20 cellular contexts compared by ENCODE assay signal in genomic region chr11:78832226-78832947, GRCh38.
A peak's percentile ranks its signal among the peaks of the same experiment; 100 is the strongest.
DNase-seq lines count a peak whose midpoint lies in the region; ATAC-seq and TF ChIP-seq lines count a peak whose summit lies in the region.
"Had no signal": no experiment of that assay in that cellular context is flagged by ENCODE, and none has a peak within 500 bp of the region (broad histone marks: within the 10 kb centered on the region; RNA-seq: fewer than 3 reads in every experiment).

No MANE protein-coding gene starts in this region.

- no peaks in the 10 kb centered on the region for H3K9me2 ChIP-seq in SK-N-SH

- intact Hi-C loops in Panc1 (cut with micrococcal nuclease; ENCODE audit: unreplicated experiment) = no loop called here

- ATAC-seq in SK-N-SH treated with all-trans-retinoic acid at 6 μM for 48 hours (no peak), Panc1 (no peak)
- ATAC-seq: activated CD8-positive, alpha-beta T cell treated with anti-CD3 and anti-CD28 coated beads, Interleukin-2, amount 10 ng/mL, durations not matched to agents 7 days and 5 days; activated naive CD4-positive, alpha-beta T cell treated with anti-CD3 and anti-CD28 coated beads, Interleukin-2, amount 50 U/mL, for 72 hours; effector memory CD8-positive, alpha-beta T cell; left colon had no signal

- TF ChIP-seq RAD21 in SK-N-SH (IDR thresholded peaks at IDR 0.05; ENCODE audit: low read length) = peak; percentile 56

- H3K27me3 ChIP-seq in SK-N-SH (ENCODE audit: insufficient read depth) (no peaks in the 10 kb centered on the region), Panc1 (ENCODE audit: control insufficient read depth, insufficient read depth, low read length) (peaks cover 8% of the 10 kb centered on the region)

- H2AFZ ChIP-seq in SK-N-SH (ENCODE audit: low read depth) = no peak overlapping the region

- H3F3A ChIP-seq in SK-N-SH (replicated peaks; ENCODE audit: insufficient read depth) = no peaks in the 10 kb centered on the region

- H3K4me3 ChIP-seq in SK-N-SH (ENCODE audit: low read depth in 2 of 2, low read length in 1 of 2) (no peak overlapping the region), Panc1 (ENCODE audit: low read depth in 2 of 2, low read length in 2 of 2) (no peak overlapping the region), epithelial cell of esophagus (ENCODE audit: low read length) (no peak overlapping the region)

- no peaks in the 10 kb centered on the region for H3K9me3 ChIP-seq in SK-N-SH
- no peaks in the 10 kb centered on the region for H3K9me3 ChIP-seq in Panc1 (ENCODE audit: control insufficient read depth, insufficient read depth, low read depth, low read length)

- H3K27me3 Mint-ChIP-seq in activated CD4-positive, alpha-beta T cell treated with anti-CD3 and anti-CD28 coated beads, Interleukin-2, amount 10 ng/mL, durations not matched to agents 7 days and 5 days = peaks cover 9% of the 10 kb centered on the region
- H3K27me3 Mint-ChIP-seq: brain had no signal

- H3K27ac Mint-ChIP-seq in activated CD4-positive, alpha-beta T cell treated with anti-CD3 and anti-CD28 coated beads, Interleukin-2, amount 10 ng/mL, durations not matched to agents 7 days and 5 days = no peak overlapping the region
- H3K27ac Mint-ChIP-seq: activated CD8-positive, alpha-beta T cell treated with anti-CD3 and anti-CD28 coated beads, Interleukin-2, amount 10 ng/mL, durations not matched to agents 7 days and 5 days; activated naive CD4-positive, alpha-beta T cell treated with anti-CD3 and anti-CD28 coated beads, Interleukin-2, amount 50 U/mL, for 72 hours; effector memory CD8-positive, alpha-beta T cell; stimulated activated naive CD8-positive, alpha-beta T cell treated with anti-CD3 and anti-CD28 coated beads, Interleukin-15, Interleukin-2, amounts not matched to agents 100 ng/mL and 50 ng/mL, for 24 hours had no signal

- in situ Hi-C loops in Panc1 (cut with HindIII; ENCODE audit: low pct_unique_long_range_greater_than_20kb, low sequenced_read_pairs) = no loop called here

- no peak for TF ChIP-seq EP300 in SK-N-SH (IDR thresholded peaks at IDR 0.05; ENCODE audit: borderline replicate concordance in 1 of 2, low read depth in 1 of 2, low read length in 1 of 2)

- H3K4me1 ChIP-seq in SK-N-SH (ENCODE audit: control insufficient read depth in 1 of 2, insufficient read depth in 2 of 2, low read depth in 1 of 2, low read length in 1 of 2) (peaks cover 0 to 31% of the 10 kb centered on the region in 2 experiments; a peak in 2 of 4 replicates), Panc1 (ENCODE audit: control insufficient read depth, insufficient read depth, low read length) (no peaks in the 10 kb centered on the region)

- no peaks in the 10 kb centered on the region for H3K36me3 Mint-ChIP-seq in activated CD4-positive, alpha-beta T cell treated with anti-CD3 and anti-CD28 coated beads, Interleukin-2, amount 10 ng/mL, durations not matched to agents 7 days and 5 days (ENCODE audit: low read depth)
- H3K36me3 Mint-ChIP-seq: activated naive CD4-positive, alpha-beta T cell treated with anti-CD3 and anti-CD28 coated beads, Interleukin-2, amount 50 U/mL, for 72 hours had no signal

- no peak overlapping the region for H3K9ac ChIP-seq in SK-N-SH

- H3K9me3 Mint-ChIP-seq in activated CD4-positive, alpha-beta T cell treated with anti-CD3 and anti-CD28 coated beads, Interleukin-2, amount 10 ng/mL, durations not matched to agents 7 days and 5 days = no peaks in the 10 kb centered on the region
- H3K9me3 Mint-ChIP-seq: activated naive CD4-positive, alpha-beta T cell treated with anti-CD3 and anti-CD28 coated beads, Interleukin-2, amount 50 U/mL, for 72 hours; brain; effector memory CD8-positive, alpha-beta T cell; stimulated activated naive CD8-positive, alpha-beta T cell treated with anti-CD3 and anti-CD28 coated beads, Interleukin-15, Interleukin-2, amounts not matched to agents 100 ng/mL and 50 ng/mL, for 24 hours had no signal

- TF ChIP-seq CTCF in SK-N-SH (IDR thresholded peaks at IDR 0.05) (peak; percentile 24), Panc1 (IDR thresholded peaks at IDR 0.05) (peak; percentile 40; the same call in 1 of the 2 replicates), epithelial cell of esophagus (IDR thresholded peaks at IDR 0.05; ENCODE audit: insufficient read depth, low read depth, low read length, missing control alignments) (peak; percentile 20)

- H4K20me1 ChIP-seq in SK-N-SH (ENCODE audit: insufficient read depth) = no peaks in the 10 kb centered on the region

- DNase-seq in SK-N-SH (no peak), Panc1 (ENCODE audit: low read depth, low spot score) (no peak), epithelial cell of esophagus (ENCODE audit: low read depth) (peak; percentile 58), substantia nigra (lab: John Stamatoyannopoulos, UW) (peak in 4 of 49 donors; percentile 11 to 26 (median 12)), NCI-H1694 treated with DMSO at 0.1 percent for 48 hours (lab: John Stamatoyannopoulos, UW) (no peak)
- no peak for DNase-seq in activated CD4-positive, alpha-beta T cell treated with anti-CD3 and anti-CD28 coated beads, Interleukin-2, amount 10 ng/mL, durations not matched to agents 7 days and 5 days
- DNase-seq in activated CD4-positive, alpha-beta T cell treated with anti-CD3 and anti-CD28 coated beads for 1 hour = no peak
- DNase-seq: activated CD8-positive, alpha-beta T cell treated with anti-CD3 and anti-CD28 coated beads, Interleukin-2, amount 10 ng/mL, durations not matched to agents 7 days and 5 days; activated T-cell treated with anti-CD3 and anti-CD28 coated beads, Interleukin-2, amount 50 U/mL, for 48 hours; effector memory CD8-positive, alpha-beta T cell; foreskin fibroblast; GF-D8; left colon; NCI-H1048; NCI-H2171; NCI-H774 had no signal

- no peaks in the 10 kb centered on the region for H3K4me1 Mint-ChIP-seq in activated CD4-positive, alpha-beta T cell treated with anti-CD3 and anti-CD28 coated beads, Interleukin-2, amount 10 ng/mL, durations not matched to agents 7 days and 5 days

- H3K4me2 ChIP-seq in SK-N-SH = no peak overlapping the region

- peaks cover 0 to 2% of the 10 kb centered on the region in 2 experiments for H3K36me3 ChIP-seq in SK-N-SH (replicated peaks in 1 of 2; ENCODE audit: control insufficient read depth in 1 of 2, insufficient read depth in 2 of 2, low read length in 1 of 2)
- no peaks in the 10 kb centered on the region for H3K36me3 ChIP-seq in Panc1 (ENCODE audit: control insufficient read depth, insufficient read depth, low read length)

- BruUV-seq in Panc1 (replicated peaks; lab: Mats Ljungman, UMichigan) = no TSS peak

- 83% methylated on average over 7 of the region's 7 CpGs for WGBS in SK-N-SH (ENCODE audit: low lambda C conversion rate)

- CTCF ChIA-PET in SK-N-SH (lab: Yijun Ruan, JAX) (interaction anchor here (0.6 to 1.3 kb wide), 9 partner anchors 12 to 370 kb away, joined by 3 to 4 read pairs (median 3); no protein-coding TSS in a partner anchor), Panc1 (lab: Charles Lee) (interaction anchor here (0.8 kb wide), 1 partner anchor 191 kb away, joined by 3 read pairs; no protein-coding TSS in a partner anchor)
- CTCF ChIA-PET in activated CD4-positive, alpha-beta T cell treated with anti-CD3 and anti-CD28 coated beads, Interleukin-2, amount 10 ng/mL, durations not matched to agents 7 days and 5 days (lab: Charles Lee) = no interaction called here

- H3K4me3 Mint-ChIP-seq in activated CD4-positive, alpha-beta T cell treated with anti-CD3 and anti-CD28 coated beads, Interleukin-2, amount 10 ng/mL, durations not matched to agents 7 days and 5 days = no peak overlapping the region
- H3K4me3 Mint-ChIP-seq: activated CD8-positive, alpha-beta T cell treated with anti-CD3 and anti-CD28 coated beads, Interleukin-2, amount 10 ng/mL, durations not matched to agents 7 days and 5 days; brain; effector memory CD8-positive, alpha-beta T cell; stimulated activated naive CD8-positive, alpha-beta T cell treated with anti-CD3 and anti-CD28 coated beads, Interleukin-15, Interleukin-2, amounts not matched to agents 100 ng/mL and 50 ng/mL, for 24 hours had no signal

- H3K79me2 ChIP-seq in SK-N-SH (ENCODE audit: insufficient read depth) = no peaks in the 10 kb centered on the region

- POLR2A ChIA-PET in SK-N-SH (lab: Yijun Ruan, JAX) (interaction anchor here (0.6 kb wide), 1 partner anchor 129 kb away, joined by 4 read pairs; no protein-coding TSS in a partner anchor), Panc1 (lab: Charles Lee) (no interaction called here)
- POLR2A ChIA-PET in activated CD4-positive, alpha-beta T cell treated with anti-CD3 and anti-CD28 coated beads, Interleukin-2, amount 10 ng/mL, durations not matched to agents 7 days and 5 days (lab: Charles Lee) = no interaction called here

- H3K27ac ChIP-seq in SK-N-SH (ENCODE audit: low read depth in 2 of 2, low read length in 1 of 2) (no peak overlapping the region; a peak in 1 of 4 replicates), Panc1 (ENCODE audit: low read length) (no peak overlapping the region), substantia nigra (ENCODE audit: low read depth, low read length, poor library complexity, severe bottlenecking) (peak overlapping the region; percentile 59)

TF ChIP-seq in SK-N-SH, 30 proteins besides CTCF, POLR2A, EP300 and RAD21:
- no peak for TF ChIP-seq JUND (IDR thresholded peaks at IDR 0.05)

TF ChIP-seq in SK-N-SH treated with all-trans-retinoic acid at 6 μM for 48 hours, 23 proteins besides CTCF, POLR2A, EP300 and RAD21 (continues in another document):
- TF ChIP-seq ZFP30 (CRISPR knock-in tag; IDR thresholded peaks at IDR 0.05) (no peak), ZNF565 (CRISPR knock-in tag; conservative IDR thresholded peaks at IDR 0.05; ENCODE audit: low read depth) (no peak), CSRNP3 (CRISPR knock-in tag; IDR thresholded peaks at IDR 0.05) (no peak), OSR1 (CRISPR knock-in tag; IDR thresholded peaks at IDR 0.05) (no peak), ARNTL (CRISPR knock-in tag; IDR thresholded peaks at IDR 0.05; ENCODE audit: borderline replicate concordance, low read depth) (no peak), BACH2 (CRISPR knock-in tag; IDR thresholded peaks at IDR 0.05; ENCODE audit: borderline replicate concordance) (no peak), ESRRG (CRISPR knock-in tag; IDR thresholded peaks at IDR 0.05) (no peak), TCF4 (CRISPR knock-in tag; IDR thresholded peaks at IDR 0.05; ENCODE audit: borderline replicate concordance) (no peak), PPARA (CRISPR knock-in tag; IDR thresholded peaks at IDR 0.05; ENCODE audit: borderline replicate concordance) (no peak), ZFP3 (CRISPR knock-in tag; IDR thresholded peaks at IDR 0.05) (no peak)
